11 cellular contexts compared by ENCODE assay signal in the genomic region with DNA sequence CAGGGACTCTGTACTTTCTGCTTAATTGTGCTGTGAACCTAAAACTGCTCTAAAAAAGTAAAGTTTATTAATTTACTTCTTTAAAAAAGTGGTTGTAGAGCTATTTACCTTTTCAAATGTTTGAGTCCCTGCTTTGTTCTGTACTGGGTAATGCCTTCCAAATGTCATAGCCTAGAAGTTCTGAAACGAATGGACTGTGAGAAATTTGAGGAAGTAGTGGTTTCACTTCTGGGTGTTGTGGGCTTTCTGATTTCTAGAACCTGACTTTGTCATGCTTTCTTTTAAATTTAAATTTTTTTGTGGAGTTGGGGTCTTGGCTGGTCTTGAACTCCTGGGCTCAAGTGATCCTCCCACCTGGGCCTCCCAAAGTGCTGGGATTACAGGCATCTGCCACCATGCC. TPM values are rescaled to one million over a fixed set of nuclear protein-coding genes. Genes with fewer than 3 reads are reported as not detected.
DNase-seq lines count a peak whose midpoint lies in the region; ATAC-seq and TF ChIP-seq lines count a peak whose summit lies in the region.
"Had no signal": no experiment of that assay in that cellular context is flagged by ENCODE, and none has a peak within 500 bp of the region (broad histone marks: within the 10 kb centered on the region; RNA-seq: fewer than 3 reads in every experiment).

No MANE protein-coding gene starts in this region.

- CTCF ChIA-PET in OCI-LY7 (lab: Charles Lee; ENCODE audit: unreplicated experiment) = no interaction called here

- H3K9me2 ChIP-seq in OCI-LY7 (ENCODE audit: insufficient read depth, low read length) = no peaks in the 10 kb centered on the region

- peaks cover 46% of the 10 kb centered on the region for H3K4me1 Mint-ChIP-seq in stimulated activated naive CD8-positive, alpha-beta T cell treated with anti-CD3 and anti-CD28 coated beads, Interleukin-15, Interleukin-2, amounts not matched to agents 100 ng/mL and 50 ng/mL, for 24 hours (ENCODE audit: low read depth)
- H3K4me1 Mint-ChIP-seq in stimulated activated naive CD8-positive, alpha-beta T cell treated with anti-CD3 and anti-CD28 coated beads, Interleukin-15, amount 100 ng/mL, for 72 hours = peaks cover 24% of the 10 kb centered on the region

- H3K4me3 ChIP-seq in OCI-LY7 (ENCODE audit: low read depth, low read length, poor library complexity, severe bottlenecking) (no peak overlapping the region), stomach (no peak overlapping the region)
- H3K4me3 ChIP-seq: lower lobe of right lung had no signal

- peaks cover 73% of the 10 kb centered on the region for H3K36me3 ChIP-seq in OCI-LY7 (ENCODE audit: insufficient read depth, low read length)
- H3K36me3 ChIP-seq in stomach = peaks cover 18 to 68% (median 64%) of the 10 kb centered on the region in 4 donors

- ATAC-seq in stimulated activated naive CD8-positive, alpha-beta T cell treated with anti-CD3 and anti-CD28 coated beads, Interleukin-15, amount 100 ng/mL, for 72 hours = no peak
- peak; percentile 66 for ATAC-seq in HG02973 (IDR thresholded peaks at IDR 0.05; ENCODE audit: unreplicated experiment)
- ATAC-seq: esophagus mucosa, lower lobe of right lung had no signal

- H4K20me1 ChIP-seq in OCI-LY7 (ENCODE audit: insufficient read depth, low read length) = no peaks in the 10 kb centered on the region

- H3K9me3 ChIP-seq in OCI-LY7 (ENCODE audit: low read length) = no peaks in the 10 kb centered on the region
- H3K9me3 ChIP-seq in stomach = no peaks in the 10 kb centered on the region
- H3K9me3 ChIP-seq: lower lobe of right lung had no signal

- peak overlapping the region; percentile 1 for H3K27ac Mint-ChIP-seq in stimulated activated naive CD8-positive, alpha-beta T cell treated with anti-CD3 and anti-CD28 coated beads, Interleukin-15, Interleukin-2, amounts not matched to agents 100 ng/mL and 50 ng/mL, for 24 hours
- H3K27ac Mint-ChIP-seq in stimulated activated naive CD8-positive, alpha-beta T cell treated with anti-CD3 and anti-CD28 coated beads, Interleukin-15, amount 100 ng/mL, for 72 hours = no peak overlapping the region

- no peak for DNase-seq in stimulated activated naive CD8-positive, alpha-beta T cell treated with anti-CD3 and anti-CD28 coated beads, Interleukin-15, amount 100 ng/mL, for 72 hours
- DNase-seq in OCI-LY7 (ENCODE audit: low spot score) = peak; percentile 50
- DNase-seq in stimulated activated naive CD4-positive, alpha-beta T cell (lab: John Stamatoyannopoulos, UW) = no peak
- no peak for DNase-seq in activated T-cell treated with anti-CD3 and anti-CD28 coated beads for 4 hours
- no peak for DNase-seq in mesenteric fat pad (ENCODE audit: low spot score)
- no peak for DNase-seq in stomach
- DNase-seq: activated naive CD4-positive, alpha-beta T cell treated with anti-CD3 and anti-CD28 coated beads, Interleukin-2, amount 50 U/mL, for 16 hours; lower lobe of right lung had no signal

- no peaks in the 10 kb centered on the region for H3K27me3 Mint-ChIP-seq in stimulated activated naive CD8-positive, alpha-beta T cell treated with anti-CD3 and anti-CD28 coated beads, Interleukin-15, Interleukin-2, amounts not matched to agents 100 ng/mL and 50 ng/mL, for 24 hours
- H3K27me3 Mint-ChIP-seq in stimulated activated naive CD8-positive, alpha-beta T cell treated with anti-CD3 and anti-CD28 coated beads, Interleukin-15, amount 100 ng/mL, for 72 hours = no peaks in the 10 kb centered on the region

- no peak overlapping the region for H3K27ac ChIP-seq in OCI-LY7 (ENCODE audit: low read depth, low read length, poor library complexity, severe bottlenecking)
- H3K27ac ChIP-seq in stomach = no peak overlapping the region
- H3K27ac ChIP-seq: lower lobe of right lung had no signal

- TF ChIP-seq CTCF in OCI-LY7 (conservative IDR thresholded peaks at IDR 0.05; ENCODE audit: low read length) (no peak), stomach (IDR thresholded peaks at IDR 0.05) (no peak)

- TF ChIP-seq POLR2A in stomach (IDR thresholded peaks at IDR 0.05) = no peak

- peaks cover 84% of the 10 kb centered on the region for H3K36me3 Mint-ChIP-seq in stimulated activated naive CD8-positive, alpha-beta T cell treated with anti-CD3 and anti-CD28 coated beads, Interleukin-15, Interleukin-2, amounts not matched to agents 100 ng/mL and 50 ng/mL, for 24 hours (ENCODE audit: low read depth)

- H3K4me3 Mint-ChIP-seq in stimulated activated naive CD8-positive, alpha-beta T cell treated with anti-CD3 and anti-CD28 coated beads, Interleukin-15, Interleukin-2, amounts not matched to agents 100 ng/mL and 50 ng/mL, for 24 hours = no peak overlapping the region
- H3K4me3 Mint-ChIP-seq in stimulated activated naive CD8-positive, alpha-beta T cell treated with anti-CD3 and anti-CD28 coated beads, Interleukin-15, amount 100 ng/mL, for 72 hours = no peak overlapping the region

- H3K4me1 ChIP-seq in OCI-LY7 (ENCODE audit: insufficient read depth, low read length, poor library complexity, severe bottlenecking) = peaks cover 15% of the 10 kb centered on the region
- H3K4me1 ChIP-seq in stomach = peaks cover 0 to 13% (median 4%) of the 10 kb centered on the region in 4 donors
- H3K4me1 ChIP-seq: lower lobe of right lung had no signal

- no peak for TF ChIP-seq EP300 in stomach (IDR thresholded peaks at IDR 0.05)

- no peaks in the 10 kb centered on the region for H3K79me2 ChIP-seq in OCI-LY7 (ENCODE audit: insufficient read depth, low read depth, low read length)

- WGBS in stomach, 5 donors = 52 to 86% (median 74%) methylated on average over 1 of the region's 1 CpG

- POLR2A ChIA-PET in OCI-LY7 (lab: Charles Lee) = interaction anchor here (0.7 kb wide), 1 partner anchor 385 kb away, joined by 5 read pairs; no protein-coding TSS in a partner anchor

- H3K27me3 ChIP-seq in stomach = no peaks in the 10 kb centered on the region

- H3K9me3 Mint-ChIP-seq in stimulated activated naive CD8-positive, alpha-beta T cell treated with anti-CD3 and anti-CD28 coated beads, Interleukin-15, Interleukin-2, amounts not matched to agents 100 ng/mL and 50 ng/mL, for 24 hours = no peaks in the 10 kb centered on the region
- no peaks in the 10 kb centered on the region for H3K9me3 Mint-ChIP-seq in stimulated activated naive CD8-positive, alpha-beta T cell treated with anti-CD3 and anti-CD28 coated beads, Interleukin-15, amount 100 ng/mL, for 72 hours

- peak overlapping the region; percentile 26; the same call in 1 of the 2 replicates for H3K4me2 ChIP-seq in OCI-LY7 (ENCODE audit: low read length)

- intact Hi-C loops in OCI-LY7 (cut with micrococcal nuclease; ENCODE audit: unreplicated experiment) = no loop called here
- intact Hi-C loops in stomach (cut with DNase I; ENCODE audit: low total_unique reads) = no loop called here

- BruUV-seq in OCI-LY7 (replicated peaks; lab: Mats Ljungman, UMichigan) = no TSS peak

- no peak overlapping the region for H2AFZ ChIP-seq in OCI-LY7 (ENCODE audit: low read length)

RNA-seq across cellular contexts. Expression of a gene that starts 44.6 kb away (rescaled TPM):
- total RNA-seq in OCI-LY7 (2014; rRNA removed; shearing (Covaris generic)) = 28.1 and 44.7 TPM in 2 replicates
- total RNA-seq in OCI-LY7 (2022) = 47.1 and 47.6 TPM in 2 replicates
- total RNA-seq in mesenteric fat pad = 87.0 TPM
- 100 to 1,000 TPM in 3 of 5 donors, 10 to 100 TPM in 2; 42.0 to 184 (median 121) TPM for total RNA-seq in stomach
- 10 to 100 TPM; 10.4 to 34.8 (median 13.3) TPM for polyA plus RNA-seq in stomach
